In genomic region chr2:159229476-159230144, GRCh38 we compare ENCODE assay signal across 19 cellular contexts. TPM values are rescaled to one million over a fixed set of nuclear protein-coding genes. Genes with fewer than 3 reads are reported as not detected.
"Had no signal": no experiment of that assay in that cellular context is flagged by ENCODE, and none has a peak within 500 bp of the region (broad histone marks: within the 10 kb centered on the region; RNA-seq: fewer than 3 reads in every experiment).

No MANE protein-coding gene starts in this region.

- FAIRE-seq: bronchial epithelial cell, colon, frontal cortex, urothelium cell line had no signal

- H3K27me3 ChIP-seq: ascending aorta, heart left ventricle, suprapubic skin had no signal

- H3K27me3 Mint-ChIP-seq: activated CD4-positive, alpha-beta memory T cell treated with anti-CD3 and anti-CD28 coated beads for 36 hours; activated naive CD8-positive, alpha-beta T cell treated with anti-CD3 and anti-CD28 coated beads, Interleukin-2, amount 10 ng/mL, durations not matched to agents 7 days and 5 days; naive thymus-derived CD4-positive, alpha-beta T cell had no signal

- DNase-seq: activated CD4-positive, alpha-beta memory T cell treated with anti-CD3 and anti-CD28 coated beads for 36 hours; activated CD4-positive, CD25-positive, alpha-beta regulatory T cell treated with anti-CD3 and anti-CD28 coated beads, Interleukin-2, amount 50 U/mL, for 72 hours; activated naive CD8-positive, alpha-beta T cell treated with anti-CD3 and anti-CD28 coated beads, Interleukin-2, amount 10 ng/mL, durations not matched to agents 7 days and 5 days; activated T-cell treated with anti-CD3 and anti-CD28 coated beads, Interleukin-2, amount 50 U/mL, for 72 hours; heart left ventricle; midbrain; naive thymus-derived CD4-positive, alpha-beta T cell; stimulated activated CD4-positive, alpha-beta T cell treated with anti-CD3 and anti-CD28 coated beads, Interleukin-12 subunit alpha, Interleukin-12 subunit beta, amount 100 ng/mL, for 4 hours; stimulated activated CD4-positive, alpha-beta T cell treated with anti-CD3 and anti-CD28 coated beads, Interleukin-2, amount 100 ng/mL, for 48 hours; stimulated activated naive CD4-positive, alpha-beta T cell treated with Interleukin-2 at 50 U/mL for 16 hours; T-helper 9 cell had no signal

- H3K4me3 Mint-ChIP-seq: activated CD4-positive, alpha-beta memory T cell treated with anti-CD3 and anti-CD28 coated beads for 36 hours; activated naive CD8-positive, alpha-beta T cell treated with anti-CD3 and anti-CD28 coated beads, Interleukin-2, amount 10 ng/mL, durations not matched to agents 7 days and 5 days; activated T-cell treated with anti-CD3 and anti-CD28 coated beads, Interleukin-2, amount 50 U/mL, for 72 hours; naive thymus-derived CD4-positive, alpha-beta T cell had no signal

- ATAC-seq: activated T-cell treated with anti-CD3 and anti-CD28 coated beads, Interleukin-2, amount 50 U/mL, for 72 hours; left lobe of liver; naive thymus-derived CD4-positive, alpha-beta T cell had no signal

- H3K9me3 ChIP-seq: ascending aorta, heart left ventricle, prostate gland, suprapubic skin had no signal

- H3K36me3 Mint-ChIP-seq: activated CD4-positive, alpha-beta memory T cell treated with anti-CD3 and anti-CD28 coated beads for 36 hours had no signal

- H3K27ac Mint-ChIP-seq: activated CD4-positive, alpha-beta memory T cell treated with anti-CD3 and anti-CD28 coated beads for 36 hours; activated naive CD8-positive, alpha-beta T cell treated with anti-CD3 and anti-CD28 coated beads, Interleukin-2, amount 10 ng/mL, durations not matched to agents 7 days and 5 days; activated T-cell treated with anti-CD3 and anti-CD28 coated beads, Interleukin-2, amount 50 U/mL, for 72 hours had no signal

- H3K4me3 ChIP-seq: ascending aorta, heart left ventricle, prostate gland, suprapubic skin had no signal

- H3K27ac ChIP-seq: prostate gland, suprapubic skin had no signal

- H3K9me3 Mint-ChIP-seq: activated CD4-positive, alpha-beta memory T cell treated with anti-CD3 and anti-CD28 coated beads for 36 hours; activated naive CD8-positive, alpha-beta T cell treated with anti-CD3 and anti-CD28 coated beads, Interleukin-2, amount 10 ng/mL, durations not matched to agents 7 days and 5 days; activated T-cell treated with anti-CD3 and anti-CD28 coated beads, Interleukin-2, amount 50 U/mL, for 72 hours; naive thymus-derived CD4-positive, alpha-beta T cell had no signal

- H3K4me1 ChIP-seq: ascending aorta, prostate gland, suprapubic skin had no signal

RNA-seq across cellular contexts. Expression of gene WDSUB1, which starts 56.9 kb away (rescaled TPM):
- total RNA-seq: ascending aorta had no signal
